In genomic region chr2:97664636-97664970, GRCh38 we compare ENCODE assay signal across 1 cellular context.
TF ChIP-seq lines count a peak whose summit lies in the region.

No MANE protein-coding gene starts in this region.

TF ChIP-seq in K562, 482 proteins besides CTCF, POLR2A, EP300 and RAD21 (continued from another document and continues in another):
- TF ChIP-seq KDM1A (IDR thresholded peaks at IDR 0.05) (no peak), LCOR (CRISPR knock-in tag; IDR thresholded peaks at IDR 0.05) (no peak), MECOM (CRISPR knock-in tag; IDR thresholded peaks at IDR 0.05) (no peak), CREB3L1 (IDR thresholded peaks at IDR 0.05; ENCODE audit: borderline replicate concordance, low read depth) (0 out of 2 replicates have a peak, but pooled peaks have one; percentile 19), POLR2AphosphoS2 (IDR thresholded peaks at IDR 0.05; ENCODE audit: low read length) (no peak), BRD4 (IDR thresholded peaks at IDR 0.05) (peak; percentile 78; the same call in 1 of the 2 replicates), HNRNPK (IDR thresholded peaks at IDR 0.05; ENCODE audit: low read depth, low read length, poor library complexity, severe bottlenecking) (no peak), CSDE1 (IDR thresholded peaks at IDR 0.05) (no peak), ZNF408 (CRISPR knock-in tag; IDR thresholded peaks at IDR 0.05; ENCODE audit: low read depth) (no peak), MAX (CRISPR knock-in tag; IDR thresholded peaks at IDR 0.05) (no peak), NFRKB (IDR thresholded peaks at IDR 0.05; ENCODE audit: low read depth) (0 out of 2 replicates have a peak, but pooled peaks have one; percentile 2), RCOR1 (IDR thresholded peaks at IDR 0.05; ENCODE audit: borderline replicate concordance in 1 of 2, low read depth in 2 of 2, low read length in 2 of 2) (no peak), NCOA1 (IDR thresholded peaks at IDR 0.05; ENCODE audit: low read depth) (no peak), ZNF143 (CRISPR knock-in tag; IDR thresholded peaks at IDR 0.05) (no peak), ZNF766 (CRISPR knock-in tag; conservative IDR thresholded peaks at IDR 0.05) (0 out of 2 replicates have a peak, but pooled peaks have one; percentile 17), THRAP3 (IDR thresholded peaks at IDR 0.05; ENCODE audit: borderline replicate concordance) (no peak), RREB1 (CRISPR knock-in tag; IDR thresholded peaks at IDR 0.05) (no peak), ELK3 (CRISPR knock-in tag; IDR thresholded peaks at IDR 0.05) (no peak), IRF2 (CRISPR knock-in tag; IDR thresholded peaks at IDR 0.05) (no peak), ZFP91 (CRISPR knock-in tag; IDR thresholded peaks at IDR 0.05) (no peak), ZKSCAN3 (CRISPR knock-in tag; IDR thresholded peaks at IDR 0.05) (peak; percentile 84), ZNF318 (IDR thresholded peaks at IDR 0.05; ENCODE audit: borderline replicate concordance in 1 of 2, low read depth in 1 of 2) (no peak), MTA2 (IDR thresholded peaks at IDR 0.05; ENCODE audit: low read depth) (no peak), NEUROD1 (IDR thresholded peaks at IDR 0.05; ENCODE audit: borderline replicate concordance, low read depth, low read length, partially characterized antibody) (no peak), ZNF24 (IDR thresholded peaks at IDR 0.05) (0 out of 2 replicates have a peak, but pooled peaks have one; percentile 13), GABPA (tag; conservative IDR thresholded peaks at IDR 0.05; ENCODE audit: low read depth) (no peak), SMARCB1 (IDR thresholded peaks at IDR 0.05; ENCODE audit: insufficient read length, low read depth) (no peak), NR2C2 (CRISPR knock-in tag; IDR thresholded peaks at IDR 0.05) (no peak), NR2C2 (tag; IDR thresholded peaks at IDR 0.05) (no peak), ZNF146 (CRISPR knock-in tag; IDR thresholded peaks at IDR 0.05; ENCODE audit: unreplicated experiment) (no peak), ZNF3 (CRISPR knock-in tag; IDR thresholded peaks at IDR 0.05) (no peak), NUFIP1 (IDR thresholded peaks at IDR 0.05; ENCODE audit: partially characterized antibody) (no peak), ZNF384 (IDR thresholded peaks at IDR 0.05; ENCODE audit: low read depth, low read length) (peak; percentile 3; the same call in 1 of the 2 replicates), PRMT5 (CRISPR knock-in tag; IDR thresholded peaks at IDR 0.05) (no peak), KDM2B (CRISPR knock-in tag; IDR thresholded peaks at IDR 0.05) (no peak), RAD51 (IDR thresholded peaks at IDR 0.05; ENCODE audit: borderline replicate concordance, low read depth) (peak; percentile 11; the same call in 1 of the 2 replicates), STAT5B (CRISPR knock-in tag; IDR thresholded peaks at IDR 0.05) (no peak), BMI1 (IDR thresholded peaks at IDR 0.05; ENCODE audit: low read length) (no peak), CEBPG (CRISPR knock-in tag; IDR thresholded peaks at IDR 0.05) (no peak), CEBPG (tag; conservative IDR thresholded peaks at IDR 0.05 in 1 of 2, IDR thresholded peaks at IDR 0.05 in 1 of 2) (peak in 1 of 2 experiments; percentile 68; a peak in 2 of 4 replicates), CEBPB (tag; IDR thresholded peaks at IDR 0.05) (peak; percentile 60), ZNF696 (CRISPR knock-in tag; conservative IDR thresholded peaks at IDR 0.05) (no peak), RBM25 (IDR thresholded peaks at IDR 0.05; ENCODE audit: low read depth, low read length, severe bottlenecking) (no peak), CTBP1 (IDR thresholded peaks at IDR 0.05; ENCODE audit: borderline replicate concordance) (no peak), ZBTB43 (CRISPR knock-in tag; IDR thresholded peaks at IDR 0.05) (no peak), GABPB1 (CRISPR knock-in tag; IDR thresholded peaks at IDR 0.05) (no peak)
